ENCODE assay signal across 21 cellular contexts in the genomic region with DNA sequence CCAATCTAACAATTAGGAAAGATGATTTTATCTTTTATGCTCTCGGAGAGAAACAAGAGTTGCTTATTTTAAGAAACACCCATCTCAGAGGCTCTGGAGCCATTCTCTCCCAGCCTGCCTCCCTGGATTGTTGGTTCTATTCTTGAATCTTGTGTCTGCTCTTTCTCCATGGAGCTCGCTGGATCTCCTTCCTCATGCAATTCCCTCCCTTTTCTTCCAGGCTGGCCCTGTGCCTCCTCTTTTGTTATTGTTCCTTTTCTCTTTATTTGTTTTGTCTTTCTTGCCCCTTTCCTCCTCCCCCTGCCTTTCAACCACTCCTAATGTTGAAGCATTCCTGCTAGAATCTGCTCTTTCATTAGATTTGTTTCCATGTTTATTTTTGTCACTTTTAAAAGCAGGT.
DNase-seq lines count a peak whose midpoint lies in the region; ATAC-seq and TF ChIP-seq lines count a peak whose summit lies in the region.
"Had no signal": no experiment of that assay in that cellular context is flagged by ENCODE, and none has a peak within 500 bp of the region (broad histone marks: within the 10 kb centered on the region; RNA-seq: fewer than 3 reads in every experiment).

No MANE protein-coding gene starts in this region.

- H3K36me3 ChIP-seq in parathyroid adenoma (ENCODE audit: control insufficient read depth, insufficient read depth, low read length) (no peaks in the 10 kb centered on the region), mesenchymal stem cell (ENCODE audit: control insufficient read depth in 1 of 2, insufficient read depth in 2 of 2, low read depth in 1 of 2, low read length in 2 of 2) (no peaks in the 10 kb centered on the region)
- H3K36me3 ChIP-seq: BLaER1, HAP-1, SJSA1 had no signal

- H3K23ac ChIP-seq in mesenchymal stem cell (ENCODE audit: low read length in 2 of 2), result no peak overlapping the region

- H2BK120ac ChIP-seq in mesenchymal stem cell (ENCODE audit: low read depth, low read length), result no peak overlapping the region

- no peak overlapping the region for H3K4ac ChIP-seq in mesenchymal stem cell (ENCODE audit: low read depth in 1 of 2, low read length in 2 of 2)

- no peaks in the 10 kb centered on the region for H3K79me1 ChIP-seq in mesenchymal stem cell (replicated peaks; ENCODE audit: low read length, poor library complexity, severe bottlenecking)

- no peaks in the 10 kb centered on the region for H3K79me2 ChIP-seq in parathyroid adenoma

- H3K4me1 ChIP-seq in parathyroid adenoma (no peaks in the 10 kb centered on the region), mesenchymal stem cell (ENCODE audit: control insufficient read depth, insufficient read depth, low read depth, low read length) (no peaks in the 10 kb centered on the region)

- no peak overlapping the region for H2BK12ac ChIP-seq in mesenchymal stem cell (ENCODE audit: low read length in 2 of 2)

- H3K27ac ChIP-seq in parathyroid adenoma, result no peak overlapping the region
- no peak overlapping the region for H3K27ac ChIP-seq in mesenchymal stem cell (ENCODE audit: low read length, poor library complexity, severe bottlenecking)
- H3K27ac ChIP-seq: BLaER1, HL-60, KMS-11, SJSA1 had no signal

- no peak overlapping the region for H4K8ac ChIP-seq in mesenchymal stem cell (ENCODE audit: low read length)

- no peaks in the 10 kb centered on the region for H3K9me3 ChIP-seq in parathyroid adenoma (ENCODE audit: control insufficient read depth, low read length)
- peaks cover 6% of the 10 kb centered on the region for H3K9me3 ChIP-seq in mesenchymal stem cell (ENCODE audit: control insufficient read depth, low read length)
- H3K9me3 ChIP-seq: HAP-1 had no signal

- H3K4me2 ChIP-seq in parathyroid adenoma (ENCODE audit: low read length) (no peak overlapping the region), mesenchymal stem cell (ENCODE audit: low read length, poor library complexity, severe bottlenecking) (no peak overlapping the region)
- H3K4me2 ChIP-seq: BLaER1, KMS-11 had no signal

- H3K27me3 ChIP-seq in parathyroid adenoma (ENCODE audit: control insufficient read depth, insufficient read depth, low read length) (no peaks in the 10 kb centered on the region), mesenchymal stem cell (ENCODE audit: control insufficient read depth in 1 of 2, insufficient read depth in 1 of 2, low read length in 2 of 2) (no peaks in the 10 kb centered on the region)
- H3K27me3 ChIP-seq: BLaER1, SJSA1 had no signal

- H2AFZ ChIP-seq in parathyroid adenoma (peak overlapping the region; percentile 18), mesenchymal stem cell (ENCODE audit: low read depth, low read length) (no peak overlapping the region)

- 92% methylated on average over 2 of the region's 2 CpGs for WGBS in mesenchymal stem cell

- no peak overlapping the region for H3K9ac ChIP-seq in parathyroid adenoma
- no peak overlapping the region for H3K9ac ChIP-seq in mesenchymal stem cell (ENCODE audit: low read length)
- H3K9ac ChIP-seq: BLaER1, KMS-11 had no signal

- H3K14ac ChIP-seq in mesenchymal stem cell (ENCODE audit: low read length in 2 of 2), result no peak overlapping the region

- no peak for TF ChIP-seq CTCF in parathyroid adenoma (IDR thresholded peaks at IDR 0.05)

- DNase-seq in ELF-1 (ENCODE audit: low read depth, low spot score), result peak; percentile 6
- peak; percentile 63 to 72 for DNase-seq in NCI-H446 (lab: John Stamatoyannopoulos, UW)
- peak; percentile 32 for DNase-seq in cerebellum (ENCODE audit: low spot score)
- no peak for DNase-seq in mesenchymal stem cell
- no peak for DNase-seq in NCI-H1092 treated with DMSO at 0.1 percent for 48 hours (lab: John Stamatoyannopoulos, UW)
- DNase-seq: CD4-positive, CD25-positive, alpha-beta regulatory T cell; DMS53; HFFc6; MM.1S; NCI-H1417; NCI-H2029 treated with DMSO at 0.1 percent for 48 hours; NCI-H345; Right ventricle myocardium superior; RPMI8226 had no signal

- no peak overlapping the region for H4K91ac ChIP-seq in mesenchymal stem cell (ENCODE audit: low read length)

- no peak overlapping the region for H3K4me3 ChIP-seq in parathyroid adenoma (ENCODE audit: low read depth, low read length)
- no peak overlapping the region for H3K4me3 ChIP-seq in mesenchymal stem cell (ENCODE audit: insufficient read depth in 1 of 2, low read depth in 1 of 2, low read length in 2 of 2)
- H3K4me3 ChIP-seq: BLaER1, HAP-1, SJSA1 had no signal

- H2BK15ac ChIP-seq in mesenchymal stem cell (ENCODE audit: low read depth, poor library complexity, severe bottlenecking), result no peak overlapping the region

- no peak overlapping the region for H2BK5ac ChIP-seq in mesenchymal stem cell (ENCODE audit: low read depth, low read length, poor library complexity, severe bottlenecking)

- no peak for ATAC-seq in HG02610 (IDR thresholded peaks at IDR 0.05; ENCODE audit: unreplicated experiment)

- H3K18ac ChIP-seq in mesenchymal stem cell (ENCODE audit: low read depth in 1 of 2, low read length in 2 of 2), result no peak overlapping the region

- no peak overlapping the region for H2AK5ac ChIP-seq in mesenchymal stem cell (ENCODE audit: low read length, severe bottlenecking)

Comparison
In these comparisons a context has a peak if more than half of its experiments do, and no peak if none do; other contexts are left out.
1. DNase-seq: peak in ELF-1 (single experiment), NCI-H446 (2 of 2) and cerebellum (single experiment); none in mesenchymal stem cell (single experiment) and NCI-H1092 treated with DMSO at 0.1 percent for 48 hours (single experiment).